In the genomic region with DNA sequence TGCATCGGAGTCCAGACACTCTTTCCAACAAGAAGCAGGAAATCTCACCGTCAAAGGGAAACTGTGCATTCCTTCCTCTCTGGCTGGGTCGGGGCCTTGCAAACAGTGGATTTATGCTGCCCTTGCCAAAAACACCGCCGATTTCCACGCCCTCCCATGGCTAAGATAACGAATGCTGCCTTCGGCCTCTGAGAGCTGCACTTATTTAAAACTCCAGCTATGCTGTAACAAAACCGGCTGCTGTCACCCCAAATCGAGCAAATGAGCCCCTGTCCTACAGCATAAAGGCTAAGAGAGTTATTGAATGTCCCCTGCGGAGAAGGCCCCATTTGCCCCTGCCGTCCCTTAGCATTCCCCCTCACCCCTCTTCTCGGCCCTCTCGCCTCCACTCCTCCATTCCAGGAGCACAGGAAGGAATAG, we compare ENCODE assay signal across 14 cellular contexts.
DNase-seq lines count a peak whose midpoint lies in the region; ATAC-seq and TF ChIP-seq lines count a peak whose summit lies in the region.
"Had no signal": no experiment of that assay in that cellular context is flagged by ENCODE, and none has a peak within 500 bp of the region (broad histone marks: within the 10 kb centered on the region; RNA-seq: fewer than 3 reads in every experiment).

No MANE protein-coding gene starts in this region.

- no peak for ATAC-seq in GM21515 (IDR thresholded peaks at IDR 0.05; ENCODE audit: unreplicated experiment)

- H3F3A ChIP-seq in neural cell (ENCODE audit: insufficient read depth, low read length, poor library complexity, severe bottlenecking), result no peaks in the 10 kb centered on the region

- no peaks in the 10 kb centered on the region for H3K9me2 ChIP-seq in neural cell (ENCODE audit: insufficient read depth, low read length)

- no peaks in the 10 kb centered on the region for H4K20me1 ChIP-seq in neural cell (ENCODE audit: insufficient read depth)

- H3K4me3 ChIP-seq in fibroblast of pulmonary artery (replicated peaks; ENCODE audit: low read depth, low read length) (no peak overlapping the region), neural cell (ENCODE audit: low read length) (peak overlapping the region; percentile 19)

- peaks cover 69% of the 10 kb centered on the region for H3K27me3 ChIP-seq in neural cell (ENCODE audit: insufficient read depth, low read depth, low read length)

- no peak for TF ChIP-seq RAD21 in neural cell (conservative IDR thresholded peaks at IDR 0.05)

- DNase-seq in NOMO-1 (lab: John Stamatoyannopoulos, UW; ENCODE audit: unreplicated experiment in 2 of 2) (peak; percentile 3 to 28), NOMO-1 treated with dmso at 0.1 percent for 144 hours (lab: John Stamatoyannopoulos, UW; ENCODE audit: unreplicated experiment) (no peak), fibroblast of pulmonary artery (ENCODE audit: low read depth) (peak; percentile 50), DMS53 treated with DMSO at 0.1 percent for 48 hours (lab: John Stamatoyannopoulos, UW; ENCODE audit: unreplicated experiment) (no peak), HuH-7 (ENCODE audit: low spot score) (no peak), NCI-H2196 treated with DMSO at 0.1 percent for 48 hours (lab: John Stamatoyannopoulos, UW; ENCODE audit: unreplicated experiment) (no peak)
- DNase-seq: activated CD4-positive, alpha-beta T cell treated with anti-CD3 and anti-CD28 coated beads, Interleukin-2, amount 50 U/mL, for 48 hours; activated naive CD8-positive, alpha-beta T cell treated with anti-CD3 and anti-CD28 coated beads for 36 hours; foreskin fibroblast; GF-D8; NCI-H2029 treated with DMSO at 0.1 percent for 48 hours had no signal

- H3K79me2 ChIP-seq in neural cell (replicated peaks; ENCODE audit: insufficient read depth, low read length), result no peaks in the 10 kb centered on the region

- TF ChIP-seq CTCF in fibroblast of pulmonary artery (IDR thresholded peaks at IDR 0.05; ENCODE audit: low read length, missing control alignments) (no peak), neural cell (IDR thresholded peaks at IDR 0.05; ENCODE audit: poor library complexity, severe bottlenecking) (no peak)

- no peak overlapping the region for H3K9ac ChIP-seq in neural cell (ENCODE audit: low read length)

- no peaks in the 10 kb centered on the region for H3K36me3 ChIP-seq in neural cell (ENCODE audit: insufficient read depth, low read length)
- H3K36me3 ChIP-seq: neutrophil had no signal

- H3K4me2 ChIP-seq in neural cell (ENCODE audit: low read length), result no peak overlapping the region

- H3K9me3 ChIP-seq in neural cell (ENCODE audit: low read length), result no peaks in the 10 kb centered on the region
- H3K9me3 ChIP-seq: neutrophil had no signal

- H3K27ac ChIP-seq in neural cell (ENCODE audit: low read length), result no peak overlapping the region
- H3K27ac ChIP-seq: neutrophil had no signal

- TF ChIP-seq EP300 in neural cell (conservative IDR thresholded peaks at IDR 0.05; ENCODE audit: poor library complexity, severe bottlenecking), result no peak

- no peak overlapping the region for H2AFZ ChIP-seq in neural cell (ENCODE audit: low read depth, low read length)

TF ChIP-seq in neural cell, 6 proteins besides CTCF, POLR2A, EP300 and RAD21:
- TF ChIP-seq, protein P1, sequence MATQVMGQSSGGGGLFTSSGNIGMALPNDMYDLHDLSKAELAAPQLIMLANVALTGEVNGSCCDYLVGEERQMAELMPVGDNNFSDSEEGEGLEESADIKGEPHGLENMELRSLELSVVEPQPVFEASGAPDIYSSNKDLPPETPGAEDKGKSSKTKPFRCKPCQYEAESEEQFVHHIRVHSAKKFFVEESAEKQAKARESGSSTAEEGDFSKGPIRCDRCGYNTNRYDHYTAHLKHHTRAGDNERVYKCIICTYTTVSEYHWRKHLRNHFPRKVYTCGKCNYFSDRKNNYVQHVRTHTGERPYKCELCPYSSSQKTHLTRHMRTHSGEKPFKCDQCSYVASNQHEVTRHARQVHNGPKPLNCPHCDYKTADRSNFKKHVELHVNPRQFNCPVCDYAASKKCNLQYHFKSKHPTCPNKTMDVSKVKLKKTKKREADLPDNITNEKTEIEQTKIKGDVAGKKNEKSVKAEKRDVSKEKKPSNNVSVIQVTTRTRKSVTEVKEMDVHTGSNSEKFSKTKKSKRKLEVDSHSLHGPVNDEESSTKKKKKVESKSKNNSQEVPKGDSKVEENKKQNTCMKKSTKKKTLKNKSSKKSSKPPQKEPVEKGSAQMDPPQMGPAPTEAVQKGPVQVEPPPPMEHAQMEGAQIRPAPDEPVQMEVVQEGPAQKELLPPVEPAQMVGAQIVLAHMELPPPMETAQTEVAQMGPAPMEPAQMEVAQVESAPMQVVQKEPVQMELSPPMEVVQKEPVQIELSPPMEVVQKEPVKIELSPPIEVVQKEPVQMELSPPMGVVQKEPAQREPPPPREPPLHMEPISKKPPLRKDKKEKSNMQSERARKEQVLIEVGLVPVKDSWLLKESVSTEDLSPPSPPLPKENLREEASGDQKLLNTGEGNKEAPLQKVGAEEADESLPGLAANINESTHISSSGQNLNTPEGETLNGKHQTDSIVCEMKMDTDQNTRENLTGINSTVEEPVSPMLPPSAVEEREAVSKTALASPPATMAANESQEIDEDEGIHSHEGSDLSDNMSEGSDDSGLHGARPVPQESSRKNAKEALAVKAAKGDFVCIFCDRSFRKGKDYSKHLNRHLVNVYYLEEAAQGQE (IDR thresholded peaks at IDR 0.05; ENCODE audit: borderline replicate concordance), result no peak
- TF ChIP-seq TAF1 (IDR thresholded peaks at IDR 0.05; ENCODE audit: low read depth) (no peak), SMC3 (conservative IDR thresholded peaks at IDR 0.05; ENCODE audit: poor library complexity) (no peak), MXI1 (conservative IDR thresholded peaks at IDR 0.05; ENCODE audit: poor library complexity, severe bottlenecking) (no peak), EZH2 (IDR thresholded peaks at IDR 0.05; ENCODE audit: borderline replicate concordance, insufficient read depth, low read length, poor library complexity, severe bottlenecking) (no peak), POLR2AphosphoS5 (IDR thresholded peaks at IDR 0.05) (no peak)

Comparison
In these comparisons a context has a peak if more than half of its experiments do, and no peak if none do; other contexts are left out.
1. DNase-seq: peak in NOMO-1 (2 of 2) and fibroblast of pulmonary artery (single experiment); none in NOMO-1 treated with dmso at 0.1 percent for 144 hours (single experiment), DMS53 treated with DMSO at 0.1 percent for 48 hours (single experiment), HuH-7 (single experiment) and NCI-H2196 treated with DMSO at 0.1 percent for 48 hours (single experiment).